ENCODE assay signal across 20 cellular contexts in the genomic region with DNA sequence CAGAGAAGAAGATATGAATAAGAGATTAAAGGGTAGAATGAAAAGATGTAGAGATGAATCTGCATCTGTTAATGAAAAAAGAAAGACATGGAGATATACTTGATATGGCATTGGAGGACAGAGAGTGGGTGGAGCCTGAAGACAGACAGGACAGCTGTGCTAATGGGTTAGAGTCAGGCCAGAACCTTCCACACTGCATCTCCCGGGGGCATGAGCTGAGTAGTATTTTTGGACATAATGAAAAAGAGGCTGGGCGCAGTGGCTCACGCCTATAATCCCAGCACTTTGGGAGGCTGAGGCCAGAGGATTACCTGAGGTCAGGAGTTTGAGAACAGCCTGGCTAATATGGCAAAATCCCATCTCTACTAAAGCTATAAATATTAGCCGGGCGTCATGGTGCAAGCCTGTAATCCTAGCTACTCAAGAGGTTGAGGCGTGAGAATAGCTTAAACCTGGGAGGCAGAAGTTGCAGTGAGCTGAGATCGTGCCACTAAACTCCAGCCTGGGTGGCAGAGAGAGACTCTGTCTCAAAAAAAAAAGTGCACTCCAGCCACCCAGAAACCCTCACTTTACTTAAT. TPM values are rescaled to one million over a fixed set of nuclear protein-coding genes. Genes with fewer than 3 reads are reported as not detected.
DNase-seq lines count a peak whose midpoint lies in the region; ATAC-seq and TF ChIP-seq lines count a peak whose summit lies in the region.
"Had no signal": no experiment of that assay in that cellular context is flagged by ENCODE, and none has a peak within 500 bp of the region (broad histone marks: within the 10 kb centered on the region; RNA-seq: fewer than 3 reads in every experiment).

No MANE protein-coding gene starts in this region.

- no peaks in the 10 kb centered on the region for H3K27me3 ChIP-seq in right atrium auricular region
- no peaks in the 10 kb centered on the region for H3K27me3 ChIP-seq in SJCRH30
- no peaks in the 10 kb centered on the region for H3K27me3 ChIP-seq in smooth muscle cell (ENCODE audit: low read depth)
- H3K27me3 ChIP-seq: Peyer's patch had no signal

- no peaks in the 10 kb centered on the region for H3F3A ChIP-seq in smooth muscle cell (ENCODE audit: low read depth)

- TF ChIP-seq CTCF in right atrium auricular region (IDR thresholded peaks at IDR 0.05): no peak
- no peak for TF ChIP-seq CTCF in OCI-LY7 (conservative IDR thresholded peaks at IDR 0.05; ENCODE audit: low read length)
- no peak for TF ChIP-seq CTCF in smooth muscle cell (IDR thresholded peaks at IDR 0.05; ENCODE audit: borderline replicate concordance, insufficient read depth, poor library complexity, severe bottlenecking)

- H3K9ac ChIP-seq in smooth muscle cell (ENCODE audit: low read depth): no peak overlapping the region

- DNase-seq in Right ventricle myocardium superior: no peak
- no peak for DNase-seq in right atrium auricular region (ENCODE audit: low spot score)
- peak; percentile 80 to 86 for DNase-seq in SJCRH30
- DNase-seq in left ventricle myocardium superior: no peak
- no peak for DNase-seq in SK-N-DZ (ENCODE audit: low spot score)
- DNase-seq in OCI-LY7 (ENCODE audit: low spot score): no peak
- no peak for DNase-seq in NCI-H187 (lab: John Stamatoyannopoulos, UW)
- DNase-seq in smooth muscle cell (lab: John Stamatoyannopoulos, UW; ENCODE audit: unreplicated experiment): no peak
- DNase-seq: 8988T, ACHN, IMR-90, KG1, MV-4-11, NCI-H1105, NCI-H1436 treated with DMSO at 0.1 percent for 48 hours, NCI-H1930, NCI-H446, NCI-H524 treated with DMSO at 0.1 percent for 48 hours, NCI-H774, Peyer's patch had no signal

- ATAC-seq in Right ventricle myocardium superior (ENCODE audit: poor library complexity) (peak; percentile 38), left ventricle myocardium superior (peak; percentile 57)

- H3K4me1 ChIP-seq in right atrium auricular region (peaks cover 0 to 5% of the 10 kb centered on the region in 2 donors), SJCRH30 (peaks cover 17% of the 10 kb centered on the region), OCI-LY7 (ENCODE audit: insufficient read depth, low read length, poor library complexity, severe bottlenecking) (peaks cover 22% of the 10 kb centered on the region), smooth muscle cell (ENCODE audit: low read depth) (no peaks in the 10 kb centered on the region)
- H3K4me1 ChIP-seq: Peyer's patch had no signal

- peaks cover 45% of the 10 kb centered on the region for H3K36me3 ChIP-seq in right atrium auricular region
- no peaks in the 10 kb centered on the region for H3K36me3 ChIP-seq in SJCRH30
- no peaks in the 10 kb centered on the region for H3K36me3 ChIP-seq in OCI-LY7 (ENCODE audit: insufficient read depth, low read length)
- H3K36me3 ChIP-seq in smooth muscle cell (ENCODE audit: low read depth): no peaks in the 10 kb centered on the region

- H3K27ac ChIP-seq in right atrium auricular region: no peak overlapping the region
- H3K27ac ChIP-seq in SJCRH30: 0 out of 2 replicates have a peak overlapping the region, but pooled peaks have one; percentile 3
- no peak overlapping the region for H3K27ac ChIP-seq in OCI-LY7 (ENCODE audit: low read depth, low read length, poor library complexity, severe bottlenecking)
- no peak overlapping the region for H3K27ac ChIP-seq in smooth muscle cell (ENCODE audit: low read depth)
- H3K27ac ChIP-seq: Peyer's patch had no signal

- H3K4me2 ChIP-seq in OCI-LY7 (ENCODE audit: low read length) (no peak overlapping the region), smooth muscle cell (no peak overlapping the region)

- BruUV-seq in OCI-LY7 (replicated peaks; lab: Mats Ljungman, UMichigan): no TSS peak

- intact Hi-C loops in Right ventricle myocardium superior (cut with DNase I): no loop called here
- intact Hi-C loops in left ventricle myocardium superior (cut with micrococcal nuclease): no loop called here
- intact Hi-C loops in OCI-LY7 (cut with micrococcal nuclease; ENCODE audit: unreplicated experiment): no loop called here

- H3K79me2 ChIP-seq in OCI-LY7 (ENCODE audit: insufficient read depth, low read depth, low read length) (no peaks in the 10 kb centered on the region), smooth muscle cell (ENCODE audit: low read depth) (no peaks in the 10 kb centered on the region)

- WGBS in smooth muscle cell (ENCODE audit: low lambda C conversion rate): 82% methylated on average over 7 of the region's 7 CpGs

- H4K20me1 ChIP-seq in OCI-LY7 (ENCODE audit: insufficient read depth, low read length): no peaks in the 10 kb centered on the region
- no peaks in the 10 kb centered on the region for H4K20me1 ChIP-seq in smooth muscle cell (ENCODE audit: low read depth)

- H3K9me3 ChIP-seq in right atrium auricular region (no peaks in the 10 kb centered on the region), SJCRH30 (replicated peaks) (0 out of 2 replicates have a peak, but pooled peaks cover 1% of the 10 kb centered on the region), OCI-LY7 (ENCODE audit: low read length) (no peaks in the 10 kb centered on the region), smooth muscle cell (replicated peaks; ENCODE audit: low read depth) (no peaks in the 10 kb centered on the region)
- H3K9me3 ChIP-seq: Peyer's patch had no signal

- no peak overlapping the region for H3K4me3 ChIP-seq in right atrium auricular region
- no peak overlapping the region for H3K4me3 ChIP-seq in SJCRH30
- H3K4me3 ChIP-seq in OCI-LY7 (ENCODE audit: low read depth, low read length, poor library complexity, severe bottlenecking): no peak overlapping the region
- no peak overlapping the region for H3K4me3 ChIP-seq in smooth muscle cell
- H3K4me3 ChIP-seq: Peyer's patch had no signal

- POLR2A ChIA-PET in OCI-LY7 (lab: Charles Lee): interaction anchor here (1.7 kb wide), 1 partner anchor 12 kb away, joined by 6 read pairs; no protein-coding TSS in a partner anchor

- H2AFZ ChIP-seq in OCI-LY7 (ENCODE audit: low read length) (no peak overlapping the region; the same call in 1 of the 2 replicates), smooth muscle cell (ENCODE audit: low read depth) (no peak overlapping the region)

- no peaks in the 10 kb centered on the region for H3K9me2 ChIP-seq in OCI-LY7 (ENCODE audit: insufficient read depth, low read length)

- CTCF ChIA-PET in OCI-LY7 (lab: Charles Lee; ENCODE audit: unreplicated experiment): no interaction called here

RNA-seq across cellular contexts. Expression of gene FLACC1, which starts 11.4 kb away (rescaled TPM):
- total RNA-seq in Right ventricle myocardium superior: 8.3 TPM
- total RNA-seq in right atrium auricular region: 1 to 10 TPM; 6.2 to 7.5 TPM
- total RNA-seq in SJCRH30 (2014; rRNA removed; shearing (Covaris generic)): 0.55 and 0.71 TPM in 2 replicates
- total RNA-seq in left ventricle myocardium superior: 5.0 TPM
- 1.2 TPM in 1 of 2 replicates, not detected in the other for polyA plus RNA-seq in SK-N-DZ (2014; cell fraction: cytosol; rRNA removed)
- 3.4 and 7.4 TPM in 2 replicates for polyA plus RNA-seq in SK-N-DZ (2014; cell fraction: nucleus; rRNA removed)
- 0.10 TPM in 1 of 2 replicates, not detected in the other for total RNA-seq in OCI-LY7 (2014; rRNA removed; shearing (Covaris generic))
- total RNA-seq in OCI-LY7 (2022): 0.85 and 1.2 TPM in 2 replicates
- total RNA-seq in smooth muscle cell: 0.76 and 0.94 TPM in 2 replicates
- polyA plus RNA-seq in smooth muscle cell: 0.95 TPM in 1 of 2 replicates, not detected in the other

Comparison
In these comparisons a context has a peak if more than half of its experiments do, and no peak if none do; other contexts are left out.
1. DNase-seq: peak in SJCRH30 (2 of 2); none in Right ventricle myocardium superior (single experiment), right atrium auricular region (single experiment), left ventricle myocardium superior (single experiment), SK-N-DZ (single experiment), OCI-LY7 (single experiment), NCI-H187 (0 of 2) and smooth muscle cell (single experiment).